ENCODE assay signal across 6 cellular contexts in the genomic region with DNA sequence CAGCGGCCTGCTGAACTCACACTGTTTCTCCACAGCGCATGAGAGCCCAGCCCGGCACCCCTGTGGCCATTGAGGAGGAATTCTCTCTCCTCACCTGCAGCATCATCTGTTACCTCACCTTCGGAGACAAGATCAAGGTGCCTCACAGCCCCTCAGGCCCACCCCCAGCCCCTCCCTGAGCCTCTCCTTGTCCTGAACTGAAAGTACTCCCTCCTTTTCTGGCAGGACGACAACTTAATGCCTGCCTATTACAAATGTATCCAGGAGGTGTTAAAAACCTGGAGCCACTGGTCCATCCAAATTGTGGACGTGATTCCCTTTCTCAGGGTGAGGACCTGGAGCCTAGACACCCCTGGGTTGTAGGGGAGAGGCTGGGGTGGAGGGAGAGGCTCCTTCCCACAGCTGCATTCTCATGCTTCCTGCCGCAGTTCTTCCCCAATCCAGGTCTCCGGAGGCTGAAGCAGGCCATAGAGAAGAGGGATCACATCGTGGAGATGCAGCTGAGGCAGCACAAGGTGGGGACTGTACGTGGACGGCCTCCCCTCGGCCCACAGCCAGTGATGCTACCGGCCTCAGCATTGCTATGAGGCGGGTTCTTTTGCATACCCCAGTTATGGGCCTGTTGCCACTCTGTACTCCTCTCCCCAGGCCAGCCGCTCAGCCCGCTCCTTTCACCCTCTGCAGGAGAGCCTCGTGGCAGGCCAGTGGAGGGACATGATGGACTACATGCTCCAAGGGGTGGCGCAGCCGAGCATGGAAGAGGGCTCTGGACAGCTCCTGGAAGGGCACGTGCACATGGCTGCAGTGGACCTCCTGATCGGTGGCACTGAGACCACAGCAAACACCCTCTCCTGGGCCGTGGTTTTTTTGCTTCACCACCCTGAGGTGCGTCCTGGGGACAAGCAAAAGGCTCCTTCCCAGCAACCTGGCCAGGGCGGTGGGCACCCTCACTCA. TPM values are rescaled to one million over a fixed set of nuclear protein-coding genes. Genes with fewer than 3 reads are reported as not detected.
"Had no signal": no experiment of that assay in that cellular context is flagged by ENCODE, and none has a peak within 500 bp of the region (broad histone marks: within the 10 kb centered on the region; RNA-seq: fewer than 3 reads in every experiment).

No MANE protein-coding gene starts in this region.

RNA-seq across cellular contexts. Expression of gene CYP21A2, which starts 1.4 kb away (rescaled TPM):
- total RNA-seq: dermis microvascular lymphatic vessel endothelial cell, glomerular endothelial cell, kidney epithelial cell, lung microvascular endothelial cell, myocyte had no signal

RNA-seq across cellular contexts. Expression of gene C4A, which starts 57.7 kb away (rescaled TPM):
- polyA plus RNA-seq: immature natural killer cell had no signal
